Comparison of ENCODE assay signal across 25 cellular contexts in the genomic region with DNA sequence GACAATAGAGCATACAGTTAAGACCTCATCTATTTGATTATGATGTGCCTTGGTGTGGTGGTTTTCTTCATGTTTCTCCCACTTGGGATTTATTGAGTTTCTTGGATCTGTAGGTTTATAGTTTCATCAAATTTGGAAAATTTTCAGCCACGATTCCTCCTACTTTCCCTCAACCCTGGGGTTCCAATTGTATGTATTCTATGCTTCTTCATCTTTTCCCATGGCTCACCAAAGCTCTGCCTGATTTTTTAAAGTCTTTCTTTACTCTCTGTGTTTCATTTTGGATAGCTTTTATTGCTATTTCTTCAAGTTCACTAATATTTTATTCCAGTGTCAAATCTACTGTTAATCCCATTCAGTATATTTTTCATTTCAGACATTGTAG.
DNase-seq lines count a peak whose midpoint lies in the region; TF ChIP-seq lines count a peak whose summit lies in the region.
"Had no signal": no experiment of that assay in that cellular context is flagged by ENCODE, and none has a peak within 500 bp of the region (broad histone marks: within the 10 kb centered on the region; RNA-seq: fewer than 3 reads in every experiment).

No MANE protein-coding gene starts in this region.

- TF ChIP-seq CTCF in HEK293 (tag by site-specific recombination; IDR thresholded peaks at IDR 0.05) (no peak), endodermal cell (conservative IDR thresholded peaks at IDR 0.05) (no peak), neutrophil (IDR thresholded peaks at IDR 0.05) (no peak), HFFc6 (IDR thresholded peaks at IDR 0.05) (no peak)

- H3K36me3 Mint-ChIP-seq in endodermal cell (ENCODE audit: low read depth) (peaks cover 19% of the 10 kb centered on the region), HFFc6 (ENCODE audit: low read depth) (peaks cover 14% of the 10 kb centered on the region)

- no peak overlapping the region for H3K4me3 ChIP-seq in BLaER1
- H3K4me3 ChIP-seq in HEK293 (ENCODE audit: low read depth, low read length): no peak overlapping the region
- peak overlapping the region; percentile 53 for H3K4me3 ChIP-seq in endodermal cell (ENCODE audit: low read length)
- H3K4me3 ChIP-seq in neutrophil (ENCODE audit: low read depth in 1 of 2, low read length in 1 of 2): no peak overlapping the region
- H3K4me3 ChIP-seq: A549, GM12878 had no signal

- H3K9me3 Mint-ChIP-seq in endodermal cell: peaks cover 11% of the 10 kb centered on the region
- H3K9me3 Mint-ChIP-seq in HFFc6: no peaks in the 10 kb centered on the region; the same call in 1 of the 2 replicates

- H3K4me3 Mint-ChIP-seq in endodermal cell (no peak overlapping the region), HFFc6 (no peak overlapping the region)
- H3K4me3 Mint-ChIP-seq: CD14-positive monocyte; CD4-positive, alpha-beta memory T cell; CD4-positive, CD25-positive, alpha-beta regulatory T cell; CD8-positive, alpha-beta memory T cell had no signal

- H3K4me1 ChIP-seq in BLaER1 (peaks cover 68% of the 10 kb centered on the region), HEK293 (ENCODE audit: control insufficient read depth, insufficient read depth, low read length) (no peaks in the 10 kb centered on the region), endodermal cell (ENCODE audit: control insufficient read depth, insufficient read depth, low read length) (no peaks in the 10 kb centered on the region), neutrophil (ENCODE audit: control insufficient read depth in 1 of 2, insufficient read depth in 1 of 2, low read depth in 1 of 2, low read length in 1 of 2) (peaks cover 53 to 56% of the 10 kb centered on the region in 2 experiments)

- WGBS in endodermal cell (ENCODE audit: insufficient coverage in 1 of 2, insufficient read length in 1 of 2), 2 experiments: 86 to 93% methylated on average over 1 of the region's 1 CpG

- POLR2A ChIA-PET in HEK293 (lab: Yijun Ruan, JAX): no interaction called here

- H3K4me2 ChIP-seq in BLaER1: peak overlapping the region; percentile 80
- H3K4me2 ChIP-seq: A549 had no signal

- H3K27ac ChIP-seq in BLaER1 (peak overlapping the region; percentile 73), HEK293 (ENCODE audit: extremely low read depth, low read depth, low read length) (no peak overlapping the region), endodermal cell (ENCODE audit: low read depth, low read length) (no peak overlapping the region), neutrophil (peak overlapping the region; percentile 71)
- H3K27ac ChIP-seq: 22Rv1, A549 had no signal

- H3K27me3 Mint-ChIP-seq in endodermal cell (ENCODE audit: insufficient read depth): no peaks in the 10 kb centered on the region
- peaks cover 8% of the 10 kb centered on the region for H3K27me3 Mint-ChIP-seq in HFFc6 (ENCODE audit: insufficient read depth)
- H3K27me3 Mint-ChIP-seq: CD4-positive, alpha-beta memory T cell had no signal

- H3K9ac ChIP-seq in BLaER1: no peak overlapping the region
- H3K9ac ChIP-seq in endodermal cell (ENCODE audit: extremely low read depth, low read length, poor library complexity, severe bottlenecking): no peak overlapping the region

- H3K36me3 ChIP-seq in BLaER1: peaks cover 38% of the 10 kb centered on the region
- H3K36me3 ChIP-seq in HEK293 (ENCODE audit: control insufficient read depth in 2 of 2, insufficient read depth in 1 of 2, low read length in 2 of 2): peaks cover 0 to 9% of the 10 kb centered on the region in 2 experiments; a peak in 2 of 3 replicates
- H3K36me3 ChIP-seq in endodermal cell (ENCODE audit: control insufficient read depth, insufficient read depth, low read length): peaks cover 34% of the 10 kb centered on the region
- H3K36me3 ChIP-seq in neutrophil: no peaks in the 10 kb centered on the region

- H4K20me1 ChIP-seq in BLaER1: peaks cover 13% of the 10 kb centered on the region

- DNase-seq in endodermal cell: no peak
- no peak for DNase-seq in stimulated activated CD4-positive, alpha-beta T cell treated with anti-CD3 and anti-CD28 coated beads, Interleukin-15, amount 100 ng/mL, for 24 hours
- DNase-seq in HFFc6: no peak
- no peak for DNase-seq in Ammon's horn (ENCODE audit: low spot score)
- no peak for DNase-seq in RKO (ENCODE audit: low spot score)
- DNase-seq: AML-193; BE2C; C1 segment of cervical spinal cord; CD4-positive, alpha-beta memory T cell; CD4-positive, CD25-positive, alpha-beta regulatory T cell; CD8-positive, alpha-beta memory T cell; COR-L47; DMS 273 treated with DMSO at 0.1 percent for 48 hours; DMS153; DMS79; DND-41; EL; GDM1 had no signal

- H3K27me3 ChIP-seq in BLaER1: no peaks in the 10 kb centered on the region
- no peaks in the 10 kb centered on the region for H3K27me3 ChIP-seq in endodermal cell (ENCODE audit: control insufficient read depth, insufficient read depth, low read length, poor library complexity, severe bottlenecking)
- H3K27me3 ChIP-seq in neutrophil: no peaks in the 10 kb centered on the region
- H3K27me3 ChIP-seq: BE2C had no signal

- peaks cover 19% of the 10 kb centered on the region for H3K9me3 ChIP-seq in BLaER1
- H3K9me3 ChIP-seq in HEK293 (ENCODE audit: control insufficient read depth, insufficient read depth, low read depth, low read length): no peaks in the 10 kb centered on the region
- H3K9me3 ChIP-seq in endodermal cell (ENCODE audit: control insufficient read depth, low read length): peaks cover 20% of the 10 kb centered on the region
- no peaks in the 10 kb centered on the region for H3K9me3 ChIP-seq in neutrophil
- H3K9me3 ChIP-seq: BE2C had no signal

- H3K27ac Mint-ChIP-seq in endodermal cell (no peak overlapping the region), HFFc6 (no peak overlapping the region)
- H3K27ac Mint-ChIP-seq: CD4-positive, alpha-beta memory T cell; CD4-positive, CD25-positive, alpha-beta regulatory T cell had no signal

- CTCF ChIA-PET in HEK293 (lab: Yijun Ruan, JAX): interaction anchor here (1.0 kb wide), 1 partner anchor 195 kb away, joined by 4 read pairs; no protein-coding TSS in a partner anchor

- H3K4me1 Mint-ChIP-seq in endodermal cell: no peaks in the 10 kb centered on the region
- peaks cover 31% of the 10 kb centered on the region for H3K4me1 Mint-ChIP-seq in HFFc6 (ENCODE audit: low read depth)

TF ChIP-seq in HEK293, 187 proteins besides CTCF, POLR2A, EP300 and RAD21:
- peak; percentile 93 for TF ChIP-seq ZNF133 (tag by site-specific recombination; IDR thresholded peaks at IDR 0.05)
- TF ChIP-seq, protein P1, sequence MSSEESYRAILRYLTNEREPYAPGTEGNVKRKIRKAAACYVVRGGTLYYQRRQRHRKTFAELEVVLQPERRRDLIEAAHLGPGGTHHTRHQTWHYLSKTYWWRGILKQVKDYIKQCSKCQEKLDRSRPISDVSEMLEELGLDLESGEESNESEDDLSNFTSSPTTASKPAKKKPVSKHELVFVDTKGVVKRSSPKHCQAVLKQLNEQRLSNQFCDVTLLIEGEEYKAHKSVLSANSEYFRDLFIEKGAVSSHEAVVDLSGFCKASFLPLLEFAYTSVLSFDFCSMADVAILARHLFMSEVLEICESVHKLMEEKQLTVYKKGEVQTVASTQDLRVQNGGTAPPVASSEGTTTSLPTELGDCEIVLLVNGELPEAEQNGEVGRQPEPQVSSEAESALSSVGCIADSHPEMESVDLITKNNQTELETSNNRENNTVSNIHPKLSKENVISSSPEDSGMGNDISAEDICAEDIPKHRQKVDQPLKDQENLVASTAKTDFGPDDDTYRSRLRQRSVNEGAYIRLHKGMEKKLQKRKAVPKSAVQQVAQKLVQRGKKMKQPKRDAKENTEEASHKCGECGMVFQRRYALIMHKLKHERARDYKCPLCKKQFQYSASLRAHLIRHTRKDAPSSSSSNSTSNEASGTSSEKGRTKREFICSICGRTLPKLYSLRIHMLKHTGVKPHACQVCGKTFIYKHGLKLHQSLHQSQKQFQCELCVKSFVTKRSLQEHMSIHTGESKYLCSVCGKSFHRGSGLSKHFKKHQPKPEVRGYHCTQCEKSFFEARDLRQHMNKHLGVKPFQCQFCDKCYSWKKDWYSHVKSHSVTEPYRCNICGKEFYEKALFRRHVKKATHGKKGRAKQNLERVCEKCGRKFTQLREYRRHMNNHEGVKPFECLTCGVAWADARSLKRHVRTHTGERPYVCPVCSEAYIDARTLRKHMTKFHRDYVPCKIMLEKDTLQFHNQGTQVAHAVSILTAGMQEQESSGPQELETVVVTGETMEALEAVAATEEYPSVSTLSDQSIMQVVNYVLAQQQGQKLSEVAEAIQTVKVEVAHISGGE (tag by site-specific recombination; conservative IDR thresholded peaks at IDR 0.05; ENCODE audit: low read depth): no peak
- TF ChIP-seq, protein P2, sequence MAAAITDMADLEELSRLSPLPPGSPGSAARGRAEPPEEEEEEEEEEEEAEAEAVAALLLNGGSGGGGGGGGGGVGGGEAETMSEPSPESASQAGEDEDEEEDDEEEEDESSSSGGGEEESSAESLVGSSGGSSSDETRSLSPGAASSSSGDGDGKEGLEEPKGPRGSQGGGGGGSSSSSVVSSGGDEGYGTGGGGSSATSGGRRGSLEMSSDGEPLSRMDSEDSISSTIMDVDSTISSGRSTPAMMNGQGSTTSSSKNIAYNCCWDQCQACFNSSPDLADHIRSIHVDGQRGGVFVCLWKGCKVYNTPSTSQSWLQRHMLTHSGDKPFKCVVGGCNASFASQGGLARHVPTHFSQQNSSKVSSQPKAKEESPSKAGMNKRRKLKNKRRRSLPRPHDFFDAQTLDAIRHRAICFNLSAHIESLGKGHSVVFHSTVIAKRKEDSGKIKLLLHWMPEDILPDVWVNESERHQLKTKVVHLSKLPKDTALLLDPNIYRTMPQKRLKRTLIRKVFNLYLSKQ (tag by site-specific recombination; IDR thresholded peaks at IDR 0.05; ENCODE audit: borderline replicate concordance): no peak

Comparison
In these comparisons a context has a peak if more than half of its experiments do, and no peak if none do; other contexts are left out.
1. H3K27ac ChIP-seq: peak in BLaER1 (single experiment) and neutrophil (single experiment); none in HEK293 (single experiment) and endodermal cell (single experiment).